ENCODE assay signal across 9 cellular contexts in genomic region chr18:49898421-49898820, GRCh38.
DNase-seq lines count a peak whose midpoint lies in the region; ATAC-seq lines count a peak whose summit lies in the region.
"Had no signal": no experiment of that assay in that cellular context is flagged by ENCODE, and none has a peak within 500 bp of the region (broad histone marks: within the 10 kb centered on the region; RNA-seq: fewer than 3 reads in every experiment).

No MANE protein-coding gene starts in this region.

- H2AFZ ChIP-seq in GM23248 = no peak overlapping the region

- 36 to 38% methylated on average over 7 of the region's 7 CpGs for WGBS in GM23248 (ENCODE audit: low coverage in 1 of 2, low lambda C conversion rate in 2 of 2, missing lambda C conversion rate in 2 of 2), 2 experiments

- no peaks in the 10 kb centered on the region for H3K27me3 ChIP-seq in GM23248 (replicated peaks; ENCODE audit: insufficient read depth)
- H3K27me3 ChIP-seq: right lobe of liver had no signal

- H3K9me2 ChIP-seq in GM23248 (ENCODE audit: insufficient read depth) = no peaks in the 10 kb centered on the region

- intact Hi-C loops in activated naive CD4-positive, alpha-beta T cell treated with anti-CD3 and anti-CD28 coated beads for 36 hours (cut with micrococcal nuclease) = no loop called here

- ATAC-seq in GM18502 (IDR thresholded peaks at IDR 0.05; ENCODE audit: poor library complexity, unreplicated experiment) = no peak
- no peak for ATAC-seq in GM21737 (IDR thresholded peaks at IDR 0.05; ENCODE audit: unreplicated experiment)
- no peak for ATAC-seq in GM19467 (IDR thresholded peaks at IDR 0.05; ENCODE audit: unreplicated experiment)

- H3K36me3 ChIP-seq in GM23248 (ENCODE audit: low read depth) = no peaks in the 10 kb centered on the region

- H3K9me3 ChIP-seq in GM23248 (ENCODE audit: low read depth) = no peaks in the 10 kb centered on the region
- H3K9me3 ChIP-seq: right lobe of liver had no signal

- no peak overlapping the region for H3K27ac ChIP-seq in GM23248
- H3K27ac ChIP-seq: right lobe of liver had no signal

- H3K9me3 Mint-ChIP-seq in activated naive CD4-positive, alpha-beta T cell treated with anti-CD3 and anti-CD28 coated beads for 36 hours = no peaks in the 10 kb centered on the region

- no peaks in the 10 kb centered on the region for H4K20me1 ChIP-seq in GM23248 (ENCODE audit: insufficient read depth)

- H3K4me1 ChIP-seq in GM23248 (ENCODE audit: insufficient read depth) = no peaks in the 10 kb centered on the region
- H3K4me1 ChIP-seq: right lobe of liver had no signal

- H3K27me3 Mint-ChIP-seq in activated naive CD4-positive, alpha-beta T cell treated with anti-CD3 and anti-CD28 coated beads for 36 hours (ENCODE audit: low read depth) = peaks cover 6% of the 10 kb centered on the region

- no peak overlapping the region for H3K4me3 ChIP-seq in GM23248
- H3K4me3 ChIP-seq: right lobe of liver had no signal

- no peaks in the 10 kb centered on the region for H3F3A ChIP-seq in GM23248 (ENCODE audit: insufficient read depth)

- H3K4me1 Mint-ChIP-seq in activated naive CD4-positive, alpha-beta T cell treated with anti-CD3 and anti-CD28 coated beads for 36 hours (ENCODE audit: low read depth) = no peaks in the 10 kb centered on the region

- CTCF ChIA-PET in activated naive CD4-positive, alpha-beta T cell treated with anti-CD3 and anti-CD28 coated beads for 36 hours (lab: Charles Lee) = interaction anchor here (0.6 kb wide), 1 partner anchor 11 kb away, joined by 3 read pairs; no protein-coding TSS in a partner anchor

- no peak overlapping the region for H3K4me2 ChIP-seq in GM23248 (ENCODE audit: unreplicated experiment)

- H3K9ac ChIP-seq in GM23248 = no peak overlapping the region

- H3K27ac Mint-ChIP-seq in activated naive CD4-positive, alpha-beta T cell treated with anti-CD3 and anti-CD28 coated beads for 36 hours = no peak overlapping the region

- in situ Hi-C loops in GM23248 (cut with MboI) = no loop called here

- DNase-seq in GM23248 (peak; percentile 73), RPMI7951 (ENCODE audit: low read depth) (peak; percentile 63), iPS-NIHi11 (ENCODE audit: low spot score) (peak; percentile 65)
- peak; percentile 86 for DNase-seq in activated naive CD4-positive, alpha-beta T cell treated with anti-CD3 and anti-CD28 coated beads for 36 hours
- DNase-seq in stimulated activated CD4-positive, alpha-beta T cell treated with anti-CD3 and anti-CD28 coated beads, TNF-alpha, amount 100 ng/mL, for 1 hour (ENCODE audit: low read depth in 3 of 3, low spot score in 1 of 3) = peak; percentile 9 to 12 (median 11)
- DNase-seq: right lobe of liver had no signal

- H3K4me3 Mint-ChIP-seq in activated naive CD4-positive, alpha-beta T cell treated with anti-CD3 and anti-CD28 coated beads for 36 hours = no peak overlapping the region

- H3K79me2 ChIP-seq in GM23248 (ENCODE audit: insufficient read depth) = no peaks in the 10 kb centered on the region

- H3K36me3 Mint-ChIP-seq in activated naive CD4-positive, alpha-beta T cell treated with anti-CD3 and anti-CD28 coated beads for 36 hours (ENCODE audit: low read depth) = no peaks in the 10 kb centered on the region

Comparison
In these comparisons a context has a peak if more than half of its experiments do, and no peak if none do; other contexts are left out.
1. DNase-seq: peak in every context shown above with its lines; median percentile 86 in activated naive CD4-positive, alpha-beta T cell treated with anti-CD3 and anti-CD28 coated beads for 36 hours; 73 in GM23248; 65 in iPS-NIHi11; 63 in RPMI7951; 11 in stimulated activated CD4-positive, alpha-beta T cell treated with anti-CD3 and anti-CD28 coated beads, TNF-alpha, amount 100 ng/mL, for 1 hour.